Comparison of ENCODE assay signal across 26 cellular contexts in the genomic region with DNA sequence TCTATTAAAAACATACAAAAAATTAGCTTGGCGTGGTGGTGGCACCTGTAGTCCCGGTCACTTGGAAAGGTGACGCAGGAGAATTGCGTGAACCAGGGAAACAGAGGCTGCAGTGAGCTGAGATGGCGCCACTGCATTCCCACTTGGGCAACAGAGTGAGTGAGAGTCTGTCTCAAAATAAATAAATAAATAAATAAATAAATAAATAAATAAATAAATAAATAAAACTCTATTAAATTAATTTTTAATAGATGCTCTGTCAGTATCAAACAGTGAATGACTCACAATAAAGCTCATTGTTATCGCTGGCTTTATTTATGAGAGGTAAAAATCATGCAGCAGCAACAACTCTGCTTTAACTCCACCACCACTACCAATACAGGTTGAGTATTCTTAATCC.
"Had no signal": no experiment of that assay in that cellular context is flagged by ENCODE, and none has a peak within 500 bp of the region (broad histone marks: within the 10 kb centered on the region; RNA-seq: fewer than 3 reads in every experiment).

No MANE protein-coding gene starts in this region.

- H3K4me3 ChIP-seq: colonic mucosa, esophagus muscularis mucosa, gastroesophageal sphincter, heart left ventricle, hepatocyte, left ventricle myocardium inferior, lower lobe of right lung, mucosa of descending colon had no signal

- FAIRE-seq: endometrium, frontal cortex, kidney had no signal

- H3K27me3 ChIP-seq: colonic mucosa, esophagus muscularis mucosa, foreskin keratinocyte, gastroesophageal sphincter, heart left ventricle, hepatocyte had no signal

- H2AFZ ChIP-seq: hepatocyte had no signal

- H3K4me1 ChIP-seq: colonic mucosa, foreskin keratinocyte, lower lobe of right lung had no signal

- H3K4me2 ChIP-seq: hepatocyte had no signal

- ATAC-seq: effector memory CD8-positive, alpha-beta T cell; foreskin keratinocyte; gastroesophageal sphincter; heart left ventricle; left colon; left lobe of liver; lower lobe of right lung; mucosa of descending colon had no signal

- H3K36me3 ChIP-seq: colonic mucosa, esophagus muscularis mucosa, gastroesophageal sphincter, heart left ventricle, left ventricle myocardium inferior, lower lobe of right lung had no signal

- H3K27ac ChIP-seq: colonic mucosa, epithelial cell of prostate, foreskin keratinocyte, heart left ventricle, hepatocyte, left ventricle myocardium inferior, lower lobe of right lung had no signal

- H3K9me3 ChIP-seq: colonic mucosa, esophagus muscularis mucosa, gastroesophageal sphincter, heart left ventricle, left ventricle myocardium inferior, lower lobe of right lung, mucosa of descending colon had no signal

- DNase-seq: colonic mucosa; cortex of kidney; effector CD8-positive, alpha-beta T cell; effector memory CD8-positive, alpha-beta T cell; endodermal cell; erythroblast; foreskin keratinocyte; heart left ventricle; hypothalamus; immature natural killer cell; islet precursor cell; kidney; kidney glomerular epithelial cell; left colon; left ventricle myocardium inferior; lower lobe of right lung; mesenchymal stem cell; mucosa of descending colon; naive B cell had no signal
